2 cellular contexts compared by ENCODE assay signal in the genomic region with DNA sequence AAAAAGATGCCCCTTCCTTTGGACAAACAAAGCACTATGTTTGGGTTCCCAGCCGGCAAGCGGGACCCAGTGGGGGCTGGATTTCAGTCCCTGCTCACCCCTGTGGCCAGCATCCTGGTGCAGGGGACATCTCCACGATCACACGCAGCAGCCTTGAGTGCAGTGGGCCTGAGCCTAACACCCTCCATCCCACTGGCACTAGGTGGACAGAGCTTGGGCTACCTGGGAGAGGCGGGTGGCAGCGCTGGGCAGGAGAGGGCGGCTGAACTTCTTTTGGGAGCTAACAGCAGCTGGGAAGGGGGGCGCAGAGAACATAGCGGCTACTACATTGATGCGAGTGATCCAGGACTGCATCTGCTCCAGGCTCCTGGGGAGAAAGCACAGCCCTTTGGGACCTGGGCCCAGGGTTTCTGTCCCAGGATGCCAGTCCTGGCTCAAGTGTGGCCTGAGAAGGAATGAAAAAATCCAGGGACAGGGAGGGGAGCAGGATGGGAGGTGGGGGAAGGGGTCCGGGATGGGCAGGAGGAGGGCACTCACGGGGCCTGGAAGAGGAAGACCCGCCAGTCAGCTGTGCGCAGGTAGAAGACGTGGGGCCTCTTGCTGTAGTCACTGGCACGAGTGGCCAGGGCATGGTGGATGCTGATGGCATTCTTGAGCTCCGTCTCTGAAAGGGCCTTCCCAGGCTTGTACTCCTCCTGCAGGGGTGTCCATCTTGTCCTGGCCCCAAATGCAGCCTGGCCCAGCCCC.
TF ChIP-seq lines count a peak whose summit lies in the region.

No MANE protein-coding gene starts in this region.

TF ChIP-seq in GM12878, 131 proteins besides CTCF, POLR2A, EP300 and RAD21:
- TF ChIP-seq MTA3 (IDR thresholded peaks at IDR 0.05; ENCODE audit: borderline replicate concordance, low read length) (peak; percentile 57; the same call in 1 of the 2 replicates), STAT1 (conservative IDR thresholded peaks at IDR 0.05) (no peak), SKIL (IDR thresholded peaks at IDR 0.05; ENCODE audit: low read depth, poor library complexity, severe bottlenecking) (no peak), PML (IDR thresholded peaks at IDR 0.05; ENCODE audit: low read length) (peak; percentile 27; the same call in 1 of the 2 replicates), NBN (IDR thresholded peaks at IDR 0.05) (no peak), CHD2 (IDR thresholded peaks at IDR 0.05; ENCODE audit: borderline replicate concordance, low read depth, low read length) (no peak), YY1 (IDR thresholded peaks at IDR 0.05; ENCODE audit: low read depth, low read length) (no peak), SUPT20H (IDR thresholded peaks at IDR 0.05; ENCODE audit: borderline replicate concordance, control insufficient read depth, low read depth, low read length) (no peak), POU2F2 (IDR thresholded peaks at IDR 0.05; ENCODE audit: borderline replicate concordance, low read depth, low read length) (0 out of 3 replicates have a peak, but pooled peaks have one; percentile 3), MTA2 (IDR thresholded peaks at IDR 0.05; ENCODE audit: low read depth) (no peak), POLR2AphosphoS5 (IDR thresholded peaks at IDR 0.05; ENCODE audit: low read length) (peak; percentile 74; the same call in 1 of the 2 replicates), RFX5 (IDR thresholded peaks at IDR 0.05; ENCODE audit: low read depth, low read length) (no peak), SREBF1 (IDR thresholded peaks at IDR 0.05; ENCODE audit: low read length) (no peak), WRNIP1 (IDR thresholded peaks at IDR 0.05; ENCODE audit: borderline replicate concordance, low read depth, low read length) (no peak), NR2C1 (IDR thresholded peaks at IDR 0.05) (no peak), SMAD5 (IDR thresholded peaks at IDR 0.05; ENCODE audit: low read depth) (0 out of 2 replicates have a peak, but pooled peaks have one; percentile 23), BCL3 (IDR thresholded peaks at IDR 0.05; ENCODE audit: borderline replicate concordance, insufficient read depth, low read depth, low read length, poor library complexity, severe bottlenecking) (peak; percentile 58), CEBPB (IDR thresholded peaks at IDR 0.05; ENCODE audit: borderline replicate concordance in 1 of 2, low read depth in 2 of 2, low read length in 2 of 2) (no peak)
- TF ChIP-seq, protein P1, sequence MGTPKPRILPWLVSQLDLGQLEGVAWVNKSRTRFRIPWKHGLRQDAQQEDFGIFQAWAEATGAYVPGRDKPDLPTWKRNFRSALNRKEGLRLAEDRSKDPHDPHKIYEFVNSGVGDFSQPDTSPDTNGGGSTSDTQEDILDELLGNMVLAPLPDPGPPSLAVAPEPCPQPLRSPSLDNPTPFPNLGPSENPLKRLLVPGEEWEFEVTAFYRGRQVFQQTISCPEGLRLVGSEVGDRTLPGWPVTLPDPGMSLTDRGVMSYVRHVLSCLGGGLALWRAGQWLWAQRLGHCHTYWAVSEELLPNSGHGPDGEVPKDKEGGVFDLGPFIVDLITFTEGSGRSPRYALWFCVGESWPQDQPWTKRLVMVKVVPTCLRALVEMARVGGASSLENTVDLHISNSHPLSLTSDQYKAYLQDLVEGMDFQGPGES (IDR thresholded peaks at IDR 0.05): no peak

TF ChIP-seq in SK-N-SH treated with all-trans-retinoic acid at 6 μM for 48 hours, 23 proteins besides CTCF, POLR2A, EP300 and RAD21:
- TF ChIP-seq PATZ1 (CRISPR knock-in tag; IDR thresholded peaks at IDR 0.05; ENCODE audit: borderline replicate concordance): no peak
- TF ChIP-seq ZNF8 (CRISPR knock-in tag; IDR thresholded peaks at IDR 0.05): no peak
- TF ChIP-seq PPARA (CRISPR knock-in tag; IDR thresholded peaks at IDR 0.05; ENCODE audit: borderline replicate concordance): no peak
